ENCODE assay signal across 1 cellular context in genomic region chr17:50219939-50220465, GRCh38.
TF ChIP-seq lines count a peak whose summit lies in the region.

No MANE protein-coding gene starts in this region.

TF ChIP-seq in HCT116, 20 proteins besides CTCF, POLR2A, EP300 and RAD21 (continued from another document):
- TF ChIP-seq SP1 (IDR thresholded peaks at IDR 0.05; ENCODE audit: low read depth) (no peak), MAX (IDR thresholded peaks at IDR 0.05) (no peak), CBX3 (IDR thresholded peaks at IDR 0.05; ENCODE audit: low read depth) (no peak)
